12 cellular contexts compared by ENCODE assay signal in the genomic region with DNA sequence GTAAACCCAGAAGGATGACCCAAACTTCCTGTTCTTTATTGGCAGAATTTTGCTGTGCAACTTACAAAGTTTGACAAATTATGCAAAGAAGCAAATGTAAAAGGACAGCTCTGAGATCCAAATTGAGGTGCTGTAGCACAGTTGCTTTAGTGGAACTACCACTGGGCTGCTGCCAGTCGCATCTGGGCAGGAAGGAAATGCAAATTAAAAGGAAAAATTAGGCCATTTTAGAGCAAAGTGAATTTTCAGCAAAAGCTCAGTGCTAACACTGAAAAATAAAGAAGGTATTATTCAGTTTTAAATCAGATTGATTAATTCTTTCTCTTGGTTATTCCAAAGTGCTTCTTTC.
DNase-seq lines count a peak whose midpoint lies in the region; ATAC-seq and TF ChIP-seq lines count a peak whose summit lies in the region.
"Had no signal": no experiment of that assay in that cellular context is flagged by ENCODE, and none has a peak within 500 bp of the region (broad histone marks: within the 10 kb centered on the region; RNA-seq: fewer than 3 reads in every experiment).

No MANE protein-coding gene starts in this region.

- DNase-seq in GM10266 (ENCODE audit: extremely low spot score) (no peak), D341Med (ENCODE audit: low spot score) (no peak), HCEC 1CT (no peak), GOT3 (lab: John Stamatoyannopoulos, UW) (no peak), hippocampal formation (lab: John Stamatoyannopoulos, UW) (no peak)
- DNase-seq: activated CD8-positive, alpha-beta memory T cell treated with anti-CD3 and anti-CD28 coated beads, Interleukin-2, amount 10 ng/mL, durations not matched to agents 7 days and 5 days; heart right ventricle; natural killer cell; SIG-M5 had no signal

- ATAC-seq in GM21737 (IDR thresholded peaks at IDR 0.05; ENCODE audit: unreplicated experiment): peak; percentile 15
- ATAC-seq: activated CD8-positive, alpha-beta memory T cell treated with anti-CD3 and anti-CD28 coated beads, Interleukin-2, amount 10 ng/mL, durations not matched to agents 7 days and 5 days; natural killer cell had no signal

- peak overlapping the region; percentile 75 for H3K4me2 ChIP-seq in OCI-LY1 (ENCODE audit: low read length)

- no peaks in the 10 kb centered on the region for H3K79me2 ChIP-seq in OCI-LY1 (ENCODE audit: insufficient read depth, low read length)

- no peaks in the 10 kb centered on the region for H4K20me1 ChIP-seq in OCI-LY1 (ENCODE audit: insufficient read depth, low read length)

- peak overlapping the region; percentile 56 for H3K9ac ChIP-seq in OCI-LY1 (ENCODE audit: low read length)

- H2AFZ ChIP-seq in OCI-LY1 (ENCODE audit: low read length): peak overlapping the region; percentile 22; the same call in 1 of the 2 replicates

- peaks cover 40% of the 10 kb centered on the region for H3K4me1 ChIP-seq in OCI-LY1 (ENCODE audit: insufficient read depth, low read length, severe bottlenecking)

- H3K27me3 ChIP-seq in OCI-LY1 (ENCODE audit: insufficient read depth, low read length): no peaks in the 10 kb centered on the region
- no peaks in the 10 kb centered on the region for H3K27me3 ChIP-seq in layer of hippocampus (ENCODE audit: control insufficient read depth, insufficient read depth, low read length)
- H3K27me3 ChIP-seq: heart right ventricle had no signal

- H3K9me3 ChIP-seq in OCI-LY1 (ENCODE audit: low read length): no peaks in the 10 kb centered on the region
- H3K9me3 ChIP-seq: heart right ventricle had no signal

- no peaks in the 10 kb centered on the region for H3F3A ChIP-seq in OCI-LY1 (ENCODE audit: insufficient read depth, low read length)

- H3K4me3 ChIP-seq in OCI-LY1 (ENCODE audit: low read depth, low read length, poor library complexity, severe bottlenecking): peak overlapping the region; percentile 43

- TF ChIP-seq CTCF in GM10266 (IDR thresholded peaks at IDR 0.05; ENCODE audit: control insufficient read depth, insufficient read depth, low read depth, missing control alignments) (peak; percentile 10), OCI-LY1 (IDR thresholded peaks at IDR 0.05; ENCODE audit: low read length) (no peak)

- no peaks in the 10 kb centered on the region for H3K36me3 ChIP-seq in OCI-LY1 (ENCODE audit: insufficient read depth, low read length)
- H3K36me3 ChIP-seq: heart right ventricle had no signal

- peak overlapping the region; percentile 91 for H3K27ac ChIP-seq in OCI-LY1 (ENCODE audit: low read depth, low read length, poor library complexity, severe bottlenecking)
- H3K27ac ChIP-seq in layer of hippocampus (ENCODE audit: low read depth, low read length): peak overlapping the region; percentile 15

- H3K9me2 ChIP-seq in OCI-LY1 (ENCODE audit: low read depth, low read length): no peaks in the 10 kb centered on the region
